14 cellular contexts compared by ENCODE assay signal in genomic region chr5:78377056-78377717, GRCh38. TPM values are rescaled to one million over a fixed set of nuclear protein-coding genes. Genes with fewer than 3 reads are reported as not detected.
DNase-seq lines count a peak whose midpoint lies in the region; ATAC-seq and TF ChIP-seq lines count a peak whose summit lies in the region.
"Had no signal": no experiment of that assay in that cellular context is flagged by ENCODE, and none has a peak within 500 bp of the region (broad histone marks: within the 10 kb centered on the region; RNA-seq: fewer than 3 reads in every experiment).

No MANE protein-coding gene starts in this region.

- ATAC-seq in HG02610 (IDR thresholded peaks at IDR 0.05; ENCODE audit: unreplicated experiment): peak; percentile 70
- ATAC-seq: lower lobe of right lung had no signal

- DNase-seq in AG08395 (ENCODE audit: low spot score) (peak; percentile 21), dermis blood vessel endothelial cell (peak; percentile 14), kidney glomerular epithelial cell (lab: John Stamatoyannopoulos, UW) (peak; percentile 15), coronary artery (ENCODE audit: low spot score) (no peak), putamen (ENCODE audit: low spot score) (no peak), NCI-H1930 (lab: John Stamatoyannopoulos, UW) (no peak), NCI-H524 (lab: John Stamatoyannopoulos, UW) (no peak)
- DNase-seq: activated naive CD4-positive, alpha-beta T cell treated with Interleukin-2 at 50 U/mL for 16 hours; AML-193; colonic mucosa; lower lobe of right lung; stimulated activated CD4-positive, alpha-beta T cell treated with anti-CD3 and anti-CD28 coated beads, Interleukin-2, amount 100 ng/mL, for 24 hours had no signal

- TF ChIP-seq CTCF in coronary artery (IDR thresholded peaks at IDR 0.05): no peak

- no peak overlapping the region for H3K4me3 ChIP-seq in coronary artery
- H3K4me3 ChIP-seq: colonic mucosa, lower lobe of right lung had no signal

- H3K27ac ChIP-seq in coronary artery: no peak overlapping the region
- H3K27ac ChIP-seq: colonic mucosa, lower lobe of right lung, neutrophil had no signal

RNA-seq across cellular contexts. Expression of gene SCAMP1, which starts 16.8 kb away (rescaled TPM):
- 74.9 and 77.3 TPM in 2 replicates for total RNA-seq in dermis blood vessel endothelial cell

Comparison
In these comparisons a context has a peak if more than half of its experiments do, and no peak if none do; other contexts are left out.
1. DNase-seq: peak in AG08395 (single experiment), dermis blood vessel endothelial cell (single experiment) and kidney glomerular epithelial cell (single experiment); none in coronary artery (single experiment), putamen (single experiment), NCI-H1930 (0 of 2) and NCI-H524 (0 of 2).